ENCODE assay signal across 36 cellular contexts in genomic region chr6:128759901-128760300, GRCh38.
"Had no signal": no experiment of that assay in that cellular context is flagged by ENCODE, and none has a peak within 500 bp of the region (broad histone marks: within the 10 kb centered on the region; RNA-seq: fewer than 3 reads in every experiment).

No MANE protein-coding gene starts in this region.

- H3K4me1 ChIP-seq: adrenal gland, body of pancreas had no signal

- DNase-seq: activated B cell treated with CpG ODN at 0.5 μM for 24 hours; activated CD4-positive, alpha-beta memory T cell treated with anti-CD3 and anti-CD28 coated beads for 36 hours; activated CD4-positive, alpha-beta T cell treated with anti-CD3 and anti-CD28 coated beads for 36 hours; activated CD4-positive, alpha-beta T cell treated with anti-CD3 and anti-CD28 coated beads, Interleukin-2, amount 10 ng/mL, durations not matched to agents 24 days and 14 days; activated CD8-positive, alpha-beta memory T cell treated with anti-CD3 and anti-CD28 coated beads, Interleukin-2, amount 10 ng/mL, durations not matched to agents 7 days and 5 days; activated CD8-positive, alpha-beta memory T cell treated with anti-CD3 and anti-CD28 coated beads, Interleukin-2, amount 50 U/mL, for 4 hours; activated CD8-positive, alpha-beta T cell treated with anti-CD3 and anti-CD28 coated beads, Interleukin-2, amount 10 ng/mL, durations not matched to agents 7 days and 5 days; activated effector memory CD4-positive, alpha-beta T cell treated with anti-CD3 and anti-CD28 coated beads, Interleukin-2, amount 50 U/mL, for 16 hours; activated naive CD4-positive, alpha-beta T cell treated with anti-CD3 and anti-CD28 coated beads for 36 hours; activated naive CD8-positive, alpha-beta T cell treated with anti-CD3 and anti-CD28 coated beads for 36 hours; activated naive CD8-positive, alpha-beta T cell treated with anti-CD3 and anti-CD28 coated beads, Interleukin-2, amount 50 U/mL, for 24 hours; activated T-cell treated with anti-CD3 and anti-CD28 coated beads, Interleukin-2, amount 50 U/mL, for 1 hour; activated T-cell treated with anti-CD3 and anti-CD28 coated beads, Interleukin-2, amount 50 U/mL, for 48 hours; adrenal gland; amygdala; aorta; body of pancreas; central memory CD4-positive, alpha-beta T cell; cerebellar nuclear complex; dorsolateral prefrontal cortex; effector memory CD4-positive, alpha-beta T cell; endodermal cell; foreskin fibroblast; T-helper 1 cell; T-helper 17 cell; T1000; WERI-Rb-1 had no signal

- H3K36me3 Mint-ChIP-seq: activated CD4-positive, alpha-beta memory T cell treated with anti-CD3 and anti-CD28 coated beads for 36 hours; activated CD8-positive, alpha-beta memory T cell treated with anti-CD3 and anti-CD28 coated beads, Interleukin-2, amount 10 ng/mL, durations not matched to agents 7 days and 5 days; activated naive CD4-positive, alpha-beta T cell treated with anti-CD3 and anti-CD28 coated beads, Interleukin-2, amount 50 U/mL, for 24 hours; activated naive CD8-positive, alpha-beta T cell treated with anti-CD3 and anti-CD28 coated beads for 36 hours had no signal

- H3K27ac Mint-ChIP-seq: activated B cell treated with CpG ODN at 0.5 μM for 24 hours; activated CD4-positive, alpha-beta memory T cell treated with anti-CD3 and anti-CD28 coated beads for 36 hours; activated CD4-positive, alpha-beta T cell treated with anti-CD3 and anti-CD28 coated beads for 36 hours; activated CD4-positive, alpha-beta T cell treated with anti-CD3 and anti-CD28 coated beads, Interleukin-2, amount 10 ng/mL, durations not matched to agents 24 days and 14 days; activated CD8-positive, alpha-beta memory T cell treated with anti-CD3 and anti-CD28 coated beads, Interleukin-2, amount 10 ng/mL, durations not matched to agents 7 days and 5 days; activated CD8-positive, alpha-beta T cell treated with anti-CD3 and anti-CD28 coated beads, Interleukin-2, amount 10 ng/mL, durations not matched to agents 7 days and 5 days; activated naive CD4-positive, alpha-beta T cell treated with anti-CD3 and anti-CD28 coated beads for 36 hours; activated naive CD4-positive, alpha-beta T cell treated with anti-CD3 and anti-CD28 coated beads, Interleukin-2, amount 50 U/mL, for 24 hours; activated naive CD8-positive, alpha-beta T cell treated with anti-CD3 and anti-CD28 coated beads for 36 hours; activated naive CD8-positive, alpha-beta T cell treated with anti-CD3 and anti-CD28 coated beads, Interleukin-2, amount 50 U/mL, for 24 hours; activated T-helper 1 cell treated with anti-CD3 and anti-CD28 coated beads, Interleukin-12 subunit alpha, Interleukin-12 subunit beta, Interleukin-2, Interleukin-4 antibody, amounts not matched to agents 30 ng/mL and 10 ng/mL and 1 ng/mL, durations not matched to agents 14 hours and 24 hours and 36 hours; activated T-helper 2 cell treated with anti-CD3 and anti-CD28 coated beads, Interferon-gamma antibody, Interleukin-2, Interleukin-4, amounts not matched to agents 10 μg/mL and 5 μg/mL and 100 μg/mL, durations not matched to agents 14 hours and 24 hours and 36 hours; dendritic cell treated with granulocyte-macrophage colony-stimulating factor and Interleukin-4, amounts not matched to agents 40 ng/mL and 50 ng/mL, for 4 days; endodermal cell; T-helper 17 cell; T-helper 2 cell treated with Interferon-gamma antibody and Interleukin-4, amounts not matched to agents 5 μg/mL and 100 μg/mL, for 36 hours had no signal

- H3K27me3 ChIP-seq: adrenal gland, body of pancreas, cardiac muscle cell, dorsolateral prefrontal cortex had no signal

- H3K27me3 Mint-ChIP-seq: activated B cell treated with CpG ODN at 0.5 μM for 24 hours; activated CD4-positive, alpha-beta T cell treated with anti-CD3 and anti-CD28 coated beads, Interleukin-2, amount 10 ng/mL, durations not matched to agents 24 days and 14 days; dendritic cell treated with granulocyte-macrophage colony-stimulating factor and Interleukin-4, amounts not matched to agents 40 ng/mL and 50 ng/mL, for 4 days had no signal

- H3K4me1 Mint-ChIP-seq: activated B cell treated with CpG ODN at 0.5 μM for 24 hours; activated CD4-positive, alpha-beta T cell treated with anti-CD3 and anti-CD28 coated beads for 36 hours; activated CD4-positive, alpha-beta T cell treated with anti-CD3 and anti-CD28 coated beads, Interleukin-2, amount 10 ng/mL, durations not matched to agents 24 days and 14 days; activated CD8-positive, alpha-beta memory T cell treated with anti-CD3 and anti-CD28 coated beads, Interleukin-2, amount 10 ng/mL, durations not matched to agents 7 days and 5 days; activated naive CD4-positive, alpha-beta T cell treated with anti-CD3 and anti-CD28 coated beads, Interleukin-2, amount 50 U/mL, for 24 hours; activated naive CD8-positive, alpha-beta T cell treated with anti-CD3 and anti-CD28 coated beads for 36 hours; activated naive CD8-positive, alpha-beta T cell treated with anti-CD3 and anti-CD28 coated beads, Interleukin-2, amount 50 U/mL, for 24 hours; endodermal cell; T-helper 17 cell had no signal

- H3K36me3 ChIP-seq: adrenal gland, cardiac muscle cell, WERI-Rb-1 had no signal

- H3K4me3 Mint-ChIP-seq: activated B cell treated with CpG ODN at 0.5 μM for 24 hours; activated CD4-positive, alpha-beta memory T cell treated with anti-CD3 and anti-CD28 coated beads for 36 hours; activated CD4-positive, alpha-beta T cell treated with anti-CD3 and anti-CD28 coated beads for 36 hours; activated CD4-positive, alpha-beta T cell treated with anti-CD3 and anti-CD28 coated beads, Interleukin-2, amount 10 ng/mL, durations not matched to agents 24 days and 14 days; activated CD8-positive, alpha-beta memory T cell treated with anti-CD3 and anti-CD28 coated beads, Interleukin-2, amount 10 ng/mL, durations not matched to agents 7 days and 5 days; activated CD8-positive, alpha-beta T cell treated with anti-CD3 and anti-CD28 coated beads, Interleukin-2, amount 10 ng/mL, durations not matched to agents 7 days and 5 days; activated naive CD4-positive, alpha-beta T cell treated with anti-CD3 and anti-CD28 coated beads for 36 hours; activated naive CD4-positive, alpha-beta T cell treated with anti-CD3 and anti-CD28 coated beads, Interleukin-2, amount 50 U/mL, for 24 hours; activated naive CD8-positive, alpha-beta T cell treated with anti-CD3 and anti-CD28 coated beads for 36 hours; activated naive CD8-positive, alpha-beta T cell treated with anti-CD3 and anti-CD28 coated beads, Interleukin-2, amount 50 U/mL, for 24 hours; activated T-helper 1 cell treated with anti-CD3 and anti-CD28 coated beads, Interleukin-12 subunit alpha, Interleukin-12 subunit beta, Interleukin-2, Interleukin-4 antibody, amounts not matched to agents 30 ng/mL and 10 ng/mL and 1 ng/mL, durations not matched to agents 14 hours and 24 hours and 36 hours; dendritic cell treated with granulocyte-macrophage colony-stimulating factor and Interleukin-4, amounts not matched to agents 40 ng/mL and 50 ng/mL, for 4 days; endodermal cell; T-helper 17 cell; T-helper 2 cell treated with Interferon-gamma antibody and Interleukin-4, amounts not matched to agents 5 μg/mL and 100 μg/mL, for 36 hours had no signal

- H3K9me3 ChIP-seq: adrenal gland, body of pancreas had no signal

- ATAC-seq: activated CD4-positive, alpha-beta T cell treated with anti-CD3 and anti-CD28 coated beads for 36 hours; activated CD4-positive, CD25-positive, alpha-beta regulatory T cell treated with anti-CD3 and anti-CD28 coated beads, Interleukin-2, amount 50 U/mL, for 24 hours; activated CD8-positive, alpha-beta memory T cell treated with anti-CD3 and anti-CD28 coated beads, Interleukin-2, amount 10 ng/mL, durations not matched to agents 7 days and 5 days; activated CD8-positive, alpha-beta T cell treated with anti-CD3 and anti-CD28 coated beads, Interleukin-2, amount 10 ng/mL, durations not matched to agents 7 days and 5 days; body of pancreas; esophagus mucosa; T-helper 17 cell had no signal

- H3K9me3 Mint-ChIP-seq: activated B cell treated with CpG ODN at 0.5 μM for 24 hours; activated CD4-positive, alpha-beta memory T cell treated with anti-CD3 and anti-CD28 coated beads for 36 hours; activated CD4-positive, alpha-beta T cell treated with anti-CD3 and anti-CD28 coated beads, Interleukin-2, amount 10 ng/mL, durations not matched to agents 24 days and 14 days; activated naive CD4-positive, alpha-beta T cell treated with anti-CD3 and anti-CD28 coated beads for 36 hours; activated naive CD4-positive, alpha-beta T cell treated with anti-CD3 and anti-CD28 coated beads, Interleukin-2, amount 50 U/mL, for 24 hours; activated naive CD8-positive, alpha-beta T cell treated with anti-CD3 and anti-CD28 coated beads for 36 hours; activated naive CD8-positive, alpha-beta T cell treated with anti-CD3 and anti-CD28 coated beads, Interleukin-2, amount 50 U/mL, for 24 hours; activated T-helper 1 cell treated with anti-CD3 and anti-CD28 coated beads, Interleukin-12 subunit alpha, Interleukin-12 subunit beta, Interleukin-2, Interleukin-4 antibody, amounts not matched to agents 30 ng/mL and 10 ng/mL and 1 ng/mL, durations not matched to agents 14 hours and 24 hours and 36 hours; activated T-helper 2 cell treated with anti-CD3 and anti-CD28 coated beads, Interferon-gamma antibody, Interleukin-2, Interleukin-4, amounts not matched to agents 10 μg/mL and 5 μg/mL and 100 μg/mL, durations not matched to agents 14 hours and 24 hours and 36 hours; dendritic cell treated with granulocyte-macrophage colony-stimulating factor and Interleukin-4, amounts not matched to agents 40 ng/mL and 50 ng/mL, for 4 days; T-helper 2 cell treated with Interferon-gamma antibody and Interleukin-4, amounts not matched to agents 5 μg/mL and 100 μg/mL, for 36 hours had no signal

- H3K4me3 ChIP-seq: adrenal gland, body of pancreas, cardiac muscle cell, coronary artery, dorsolateral prefrontal cortex had no signal

- H3K27ac ChIP-seq: adrenal gland, body of pancreas, cardiac muscle cell, coronary artery, dorsolateral prefrontal cortex, WERI-Rb-1 had no signal
